Comparison of ENCODE assay signal across 1 cellular context in genomic region chr13:100032642-100033041, GRCh38. TPM values are rescaled to one million over a fixed set of nuclear protein-coding genes. Genes with fewer than 3 reads are reported as not detected.
"Had no signal": no experiment of that assay in that cellular context is flagged by ENCODE, and none has a peak within 500 bp of the region (broad histone marks: within the 10 kb centered on the region; RNA-seq: fewer than 3 reads in every experiment).

No MANE protein-coding gene starts in this region.

RNA-seq across cellular contexts. Expression of gene ZIC2, which starts 51.1 kb away (rescaled TPM):
- total RNA-seq: LHCN-M2 had no signal
